In genomic region chr17:38752119-38752929, GRCh38 we compare ENCODE assay signal across 8 cellular contexts. TPM values are rescaled to one million over a fixed set of nuclear protein-coding genes. Genes with fewer than 3 reads are reported as not detected.
DNase-seq lines count a peak whose midpoint lies in the region; ATAC-seq and TF ChIP-seq lines count a peak whose summit lies in the region.

Gene PSMB3 (plus strand): TSS chr17:38752741. CDS start chr17:38752827, 86 bp downstream.

- H3K27ac ChIP-seq in fibroblast of lung (ENCODE audit: insufficient read depth, low read length) = peak within 1 kb of the TSS; percentile 80
- peak within 1 kb of the TSS; percentile 83 for H3K27ac ChIP-seq in naive thymus-derived CD4-positive, alpha-beta T cell (ENCODE audit: low read depth, low read length)

- peaks cover 12 to 32% (median 20%) of the 10 kb centered on the region in 5 donors for H3K27me3 Mint-ChIP-seq in naive thymus-derived CD4-positive, alpha-beta T cell
- H3K27me3 Mint-ChIP-seq in stimulated activated memory B cell treated with anti-CD40 and anti-IgM and Interleukin-4, amounts not matched to agents 10 μg/mL and 1 μg/mL and 100 μg/mL, for 72 hours = peaks cover 30% of the 10 kb centered on the region

- H3K36me3 ChIP-seq in fibroblast of lung (ENCODE audit: control insufficient read depth, insufficient read depth, low read length) = peaks cover 5% of the 10 kb centered on the region
- peaks cover 0 to 23% (median 12%) of the 10 kb centered on the region in 3 experiments for H3K36me3 ChIP-seq in naive thymus-derived CD4-positive, alpha-beta T cell (ENCODE audit: control insufficient read depth in 2 of 3, insufficient read depth in 3 of 3, low read length in 3 of 3)

- POLR2A ChIA-PET in naive thymus-derived CD4-positive, alpha-beta T cell (lab: Charles Lee) = interaction anchor here (0.6 to 2.0 kb wide), 21 partner anchors 9 to 1570 kb away, joined by 3 to 21 read pairs (median 5); partner anchors contain the start of genes CISD3, CWC25, LASP1 and MLLT6

- peak; percentile 90 for ATAC-seq in naive thymus-derived CD4-positive, alpha-beta T cell
- ATAC-seq in stimulated activated memory B cell treated with anti-CD40 and anti-IgM and Interleukin-4, amounts not matched to agents 10 μg/mL and 1 μg/mL and 100 μg/mL, for 72 hours = peak; percentile 95

- H3K36me3 Mint-ChIP-seq in naive thymus-derived CD4-positive, alpha-beta T cell = peaks cover 4 to 17% (median 13%) of the 10 kb centered on the region in 5 donors
- H3K36me3 Mint-ChIP-seq in stimulated activated memory B cell treated with anti-CD40 and anti-IgM and Interleukin-4, amounts not matched to agents 10 μg/mL and 1 μg/mL and 100 μg/mL, for 72 hours = peaks cover 12% of the 10 kb centered on the region

- H2AFZ ChIP-seq in fibroblast of lung (ENCODE audit: low read length) = peak within 1 kb of the TSS; percentile 71

- peaks cover 28% of the 10 kb centered on the region for H3K79me2 ChIP-seq in fibroblast of lung (ENCODE audit: control insufficient read depth, insufficient read depth, low read length)

- no peaks in the 10 kb centered on the region for H3K9me3 ChIP-seq in fibroblast of lung (ENCODE audit: control insufficient read depth, insufficient read depth, low read depth, low read length)
- no peaks in the 10 kb centered on the region for H3K9me3 ChIP-seq in naive thymus-derived CD4-positive, alpha-beta T cell (ENCODE audit: control insufficient read depth in 2 of 3, low read length in 3 of 3)

- peak within 1 kb of the TSS; percentile 77 for H3K9ac ChIP-seq in fibroblast of lung (ENCODE audit: insufficient read depth, low read length)

- H3K4me3 ChIP-seq in LNCaP clone FGC (ENCODE audit: low read depth, low read length) (peak within 1 kb of the TSS; percentile 99), fibroblast of lung (replicated peaks in 1 of 4; ENCODE audit: control extremely low read depth in 1 of 4, insufficient read depth in 1 of 4, low read depth in 3 of 4, low read length in 4 of 4) (peak within 1 kb of the TSS; percentile 71 to 85 (median 78))
- H3K4me3 ChIP-seq in naive thymus-derived CD4-positive, alpha-beta T cell (ENCODE audit: low read length) = peak within 1 kb of the TSS; percentile 95

- no peaks in the 10 kb centered on the region for H3K27me3 ChIP-seq in fibroblast of lung (ENCODE audit: control insufficient read depth, insufficient read depth, low read length)
- peaks cover 6 to 9% of the 10 kb centered on the region in 2 donors for H3K27me3 ChIP-seq in naive thymus-derived CD4-positive, alpha-beta T cell (ENCODE audit: control insufficient read depth in 2 of 2, insufficient read depth in 2 of 2, low read length in 2 of 2)

- DNase-seq in EH (ENCODE audit: low read depth) (peak; percentile 100), H4 (ENCODE audit: low spot score) (peak; percentile 100), LNCaP clone FGC (ENCODE audit: low read depth) (peak; percentile 100), RPMI8226 (peak; percentile 99), fibroblast of lung (ENCODE audit: low read depth in 2 of 2) (peak; percentile 99 to 100)
- DNase-seq in activated T-helper 1 cell treated with anti-CD3 and anti-CD28 coated beads, Interleukin-2, amount 50 U/mL, for 16 hours (ENCODE audit: low read depth in 1 of 2, low spot score in 1 of 2) = peak; percentile 87 to 94
- DNase-seq in naive thymus-derived CD4-positive, alpha-beta T cell = peak; percentile 76 to 98 (median 96)

- H4K20me1 ChIP-seq in fibroblast of lung (ENCODE audit: control insufficient read depth, extremely low read depth, insufficient read depth, low read length) = no peaks in the 10 kb centered on the region

- H3K27ac Mint-ChIP-seq in naive thymus-derived CD4-positive, alpha-beta T cell = peak within 1 kb of the TSS; percentile 91 to 99 (median 97)
- peak within 1 kb of the TSS; percentile 85 for H3K27ac Mint-ChIP-seq in stimulated activated memory B cell treated with anti-CD40 and anti-IgM and Interleukin-4, amounts not matched to agents 10 μg/mL and 1 μg/mL and 100 μg/mL, for 72 hours

- H3K4me2 ChIP-seq in fibroblast of lung (ENCODE audit: extremely low read depth, insufficient read depth, low read length) = peak within 1 kb of the TSS; percentile 86

- intact Hi-C loops in naive thymus-derived CD4-positive, alpha-beta T cell (cut with micrococcal nuclease) = loop anchor here (1.0 to 10.0 kb wide), 14 partner anchors 18 to 482 kb away; partner anchors contain the start of genes CISD3 (in 2 of the 2), CWC25 (in 2 of the 2), PIP4K2B (in 2 of the 2) and RPL23 (in 2 of the 2)

- peaks cover 37 to 56% (median 44%) of the 10 kb centered on the region in 7 donors for H3K4me1 Mint-ChIP-seq in naive thymus-derived CD4-positive, alpha-beta T cell
- peaks cover 42% of the 10 kb centered on the region for H3K4me1 Mint-ChIP-seq in stimulated activated memory B cell treated with anti-CD40 and anti-IgM and Interleukin-4, amounts not matched to agents 10 μg/mL and 1 μg/mL and 100 μg/mL, for 72 hours

- peaks cover 0 to 12% (median 0%) of the 10 kb centered on the region in 11 donors for H3K9me3 Mint-ChIP-seq in naive thymus-derived CD4-positive, alpha-beta T cell
- H3K9me3 Mint-ChIP-seq in stimulated activated memory B cell treated with anti-CD40 and anti-IgM and Interleukin-4, amounts not matched to agents 10 μg/mL and 1 μg/mL and 100 μg/mL, for 72 hours = no peaks in the 10 kb centered on the region

- peaks cover 2% of the 10 kb centered on the region for H3K4me1 ChIP-seq in fibroblast of lung (ENCODE audit: control insufficient read depth, extremely low read depth, insufficient read depth, low read length)
- H3K4me1 ChIP-seq in naive thymus-derived CD4-positive, alpha-beta T cell (ENCODE audit: control insufficient read depth in 2 of 2, insufficient read depth in 2 of 2, low read length in 2 of 2) = peaks cover 31 to 48% of the 10 kb centered on the region in 2 donors

- TF ChIP-seq CTCF in LNCaP clone FGC (IDR thresholded peaks at IDR 0.05; ENCODE audit: control insufficient read depth, extremely low read depth, insufficient read depth) (no peak), fibroblast of lung (conservative IDR thresholded peaks at IDR 0.05 in 1 of 2, IDR thresholded peaks at IDR 0.05 in 1 of 2; ENCODE audit: low read depth in 1 of 2, low read length in 2 of 2) (no peak)

- CTCF ChIA-PET in naive thymus-derived CD4-positive, alpha-beta T cell (lab: Charles Lee) = interaction anchor here (1.0 to 1.4 kb wide), 3 partner anchors 77 to 165 kb away, joined by 3 to 6 read pairs (median 4); partner anchors contain the start of gene LASP1

- H3K4me3 Mint-ChIP-seq in naive thymus-derived CD4-positive, alpha-beta T cell = peak within 1 kb of the TSS; percentile 89 to 100 (median 98)
- peak within 1 kb of the TSS; percentile 92 for H3K4me3 Mint-ChIP-seq in stimulated activated memory B cell treated with anti-CD40 and anti-IgM and Interleukin-4, amounts not matched to agents 10 μg/mL and 1 μg/mL and 100 μg/mL, for 72 hours

RNA-seq across cellular contexts. Expression of gene PSMB3, which starts in this region (rescaled TPM):
- 592 and 607 TPM in 2 replicates for total RNA-seq in H4 (2014; rRNA removed; shearing (Covaris generic))
- total RNA-seq in fibroblast of lung = 215 and 299 TPM in 2 replicates
- polyA plus RNA-seq in fibroblast of lung = 210 and 334 TPM in 2 replicates
- 196 and 333 TPM in 2 replicates for polyA plus RNA-seq in fibroblast of lung (2012)
- 291 and 439 TPM in 2 replicates for polyA minus RNA-seq in fibroblast of lung (ENCODE audit: low replicate concordance)
- 100 to 1,000 TPM in 2 of 5 experiments, 10 to 100 TPM in 3; 60.8 to 287 (median 92.1) TPM for total RNA-seq in naive thymus-derived CD4-positive, alpha-beta T cell
- 100 to 1,000 TPM; 382 to 410 TPM for polyA plus RNA-seq in naive thymus-derived CD4-positive, alpha-beta T cell

Comparison
In these comparisons a context has a peak if more than half of its experiments do, and no peak if none do; other contexts are left out.
1. Peak in every context shown above with its lines: DNase-seq, ATAC-seq, H3K4me3 ChIP-seq and H3K27ac ChIP-seq.